In the genomic region with DNA sequence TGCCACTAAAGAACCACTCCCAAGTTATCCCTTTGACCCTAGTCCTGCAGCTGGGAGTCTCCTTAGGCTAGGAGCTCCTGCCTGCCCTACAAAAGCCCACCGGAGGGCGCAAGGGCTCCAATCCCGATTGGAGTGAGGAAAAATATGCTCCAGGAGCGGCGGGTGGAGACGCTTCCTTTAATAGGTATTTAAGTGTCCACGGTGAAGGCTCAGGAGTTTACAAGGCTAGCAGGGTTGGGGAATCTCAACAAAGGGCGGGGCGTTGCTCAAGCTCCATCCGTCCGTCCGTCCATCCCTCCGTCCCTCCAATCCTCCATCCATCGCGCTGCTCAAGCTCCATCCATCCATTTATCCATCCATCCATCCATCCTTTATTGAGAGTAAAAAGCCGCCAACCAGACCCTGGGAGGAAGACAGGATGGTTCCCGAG, we compare ENCODE assay signal across 2 cellular contexts.
TF ChIP-seq lines count a peak whose summit lies in the region.

No MANE protein-coding gene starts in this region.

TF ChIP-seq in SK-N-SH treated with all-trans-retinoic acid at 6 μM for 48 hours, 23 proteins besides CTCF, POLR2A, EP300 and RAD21:
- TF ChIP-seq, protein P1, sequence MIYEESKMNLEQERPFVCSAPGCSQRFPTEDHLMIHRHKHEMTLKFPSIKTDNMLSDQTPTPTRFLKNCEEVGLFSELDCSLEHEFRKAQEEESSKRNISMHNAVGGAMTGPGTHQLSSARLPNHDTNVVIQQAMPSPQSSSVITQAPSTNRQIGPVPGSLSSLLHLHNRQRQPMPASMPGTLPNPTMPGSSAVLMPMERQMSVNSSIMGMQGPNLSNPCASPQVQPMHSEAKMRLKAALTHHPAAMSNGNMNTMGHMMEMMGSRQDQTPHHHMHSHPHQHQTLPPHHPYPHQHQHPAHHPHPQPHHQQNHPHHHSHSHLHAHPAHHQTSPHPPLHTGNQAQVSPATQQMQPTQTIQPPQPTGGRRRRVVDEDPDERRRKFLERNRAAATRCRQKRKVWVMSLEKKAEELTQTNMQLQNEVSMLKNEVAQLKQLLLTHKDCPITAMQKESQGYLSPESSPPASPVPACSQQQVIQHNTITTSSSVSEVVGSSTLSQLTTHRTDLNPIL (CRISPR knock-in tag; IDR thresholded peaks at IDR 0.05; ENCODE audit: low read depth) = no peak
- TF ChIP-seq PPARA (CRISPR knock-in tag; IDR thresholded peaks at IDR 0.05; ENCODE audit: borderline replicate concordance) (no peak), BACH2 (CRISPR knock-in tag; IDR thresholded peaks at IDR 0.05; ENCODE audit: borderline replicate concordance) (no peak), TOX (CRISPR knock-in tag; IDR thresholded peaks at IDR 0.05; ENCODE audit: borderline replicate concordance) (no peak), ZFP30 (CRISPR knock-in tag; IDR thresholded peaks at IDR 0.05) (no peak), TCF4 (CRISPR knock-in tag; IDR thresholded peaks at IDR 0.05; ENCODE audit: borderline replicate concordance) (no peak), ZFP3 (CRISPR knock-in tag; IDR thresholded peaks at IDR 0.05) (no peak), OSR1 (CRISPR knock-in tag; IDR thresholded peaks at IDR 0.05) (no peak)
- TF ChIP-seq, protein P2, sequence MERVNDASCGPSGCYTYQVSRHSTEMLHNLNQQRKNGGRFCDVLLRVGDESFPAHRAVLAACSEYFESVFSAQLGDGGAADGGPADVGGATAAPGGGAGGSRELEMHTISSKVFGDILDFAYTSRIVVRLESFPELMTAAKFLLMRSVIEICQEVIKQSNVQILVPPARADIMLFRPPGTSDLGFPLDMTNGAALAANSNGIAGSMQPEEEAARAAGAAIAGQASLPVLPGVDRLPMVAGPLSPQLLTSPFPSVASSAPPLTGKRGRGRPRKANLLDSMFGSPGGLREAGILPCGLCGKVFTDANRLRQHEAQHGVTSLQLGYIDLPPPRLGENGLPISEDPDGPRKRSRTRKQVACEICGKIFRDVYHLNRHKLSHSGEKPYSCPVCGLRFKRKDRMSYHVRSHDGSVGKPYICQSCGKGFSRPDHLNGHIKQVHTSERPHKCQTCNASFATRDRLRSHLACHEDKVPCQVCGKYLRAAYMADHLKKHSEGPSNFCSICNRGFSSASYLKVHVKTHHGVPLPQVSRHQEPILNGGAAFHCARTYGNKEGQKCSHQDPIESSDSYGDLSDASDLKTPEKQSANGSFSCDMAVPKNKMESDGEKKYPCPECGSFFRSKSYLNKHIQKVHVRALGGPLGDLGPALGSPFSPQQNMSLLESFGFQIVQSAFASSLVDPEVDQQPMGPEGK (CRISPR knock-in tag; IDR thresholded peaks at IDR 0.05; ENCODE audit: borderline replicate concordance) = no peak
- TF ChIP-seq, protein P3, sequence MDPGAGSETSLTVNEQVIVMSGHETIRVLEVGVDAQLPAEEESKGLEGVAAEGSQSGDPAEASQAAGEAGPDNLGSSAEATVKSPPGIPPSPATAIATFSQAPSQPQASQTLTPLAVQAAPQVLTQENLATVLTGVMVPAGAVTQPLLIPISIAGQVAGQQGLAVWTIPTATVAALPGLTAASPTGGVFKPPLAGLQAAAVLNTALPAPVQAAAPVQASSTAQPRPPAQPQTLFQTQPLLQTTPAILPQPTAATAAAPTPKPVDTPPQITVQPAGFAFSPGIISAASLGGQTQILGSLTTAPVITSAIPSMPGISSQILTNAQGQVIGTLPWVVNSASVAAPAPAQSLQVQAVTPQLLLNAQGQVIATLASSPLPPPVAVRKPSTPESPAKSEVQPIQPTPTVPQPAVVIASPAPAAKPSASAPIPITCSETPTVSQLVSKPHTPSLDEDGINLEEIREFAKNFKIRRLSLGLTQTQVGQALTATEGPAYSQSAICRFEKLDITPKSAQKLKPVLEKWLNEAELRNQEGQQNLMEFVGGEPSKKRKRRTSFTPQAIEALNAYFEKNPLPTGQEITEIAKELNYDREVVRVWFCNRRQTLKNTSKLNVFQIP (CRISPR knock-in tag; IDR thresholded peaks at IDR 0.05; ENCODE audit: borderline replicate concordance, low read depth) = no peak
TF ChIP-seq in SK-N-SH treated with all-trans-retinoic acid at 6 μM for 48 hours: peak in this region for 0.

TF ChIP-seq in HepG2, 621 proteins besides CTCF, POLR2A, EP300 and RAD21 (continues in another document):
- TF ChIP-seq, protein P4, sequence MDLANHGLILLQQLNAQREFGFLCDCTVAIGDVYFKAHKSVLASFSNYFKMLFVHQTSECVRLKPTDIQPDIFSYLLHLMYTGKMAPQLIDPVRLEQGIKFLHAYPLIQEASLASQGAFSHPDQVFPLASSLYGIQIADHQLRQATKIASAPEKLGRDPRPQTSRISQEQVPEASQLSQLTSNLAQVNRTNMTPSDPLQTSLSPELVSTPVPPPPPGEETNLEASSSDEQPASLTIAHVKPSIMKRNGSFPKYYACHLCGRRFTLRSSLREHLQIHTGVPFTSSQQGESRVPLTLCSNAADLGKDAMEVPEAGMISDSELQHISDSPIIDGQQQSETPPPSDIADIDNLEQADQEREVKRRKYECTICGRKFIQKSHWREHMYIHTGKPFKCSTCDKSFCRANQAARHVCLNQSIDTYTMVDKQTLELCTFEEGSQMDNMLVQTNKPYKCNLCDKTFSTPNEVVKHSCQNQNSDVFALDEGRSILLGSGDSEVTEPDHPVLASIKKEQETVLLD (CRISPR knock-in tag; IDR thresholded peaks at IDR 0.05; ENCODE audit: low read depth) = no peak
- TF ChIP-seq BRCA1 (CRISPR knock-in tag; IDR thresholded peaks at IDR 0.05) (no peak), CC2D1A (CRISPR knock-in tag; IDR thresholded peaks at IDR 0.05) (no peak), TMF1 (CRISPR knock-in tag; IDR thresholded peaks at IDR 0.05; ENCODE audit: low read depth) (no peak), KLF13 (CRISPR knock-in tag; IDR thresholded peaks at IDR 0.05) (no peak), ZC3H4 (CRISPR knock-in tag; IDR thresholded peaks at IDR 0.05; ENCODE audit: borderline replicate concordance) (no peak)
- TF ChIP-seq, protein P5, sequence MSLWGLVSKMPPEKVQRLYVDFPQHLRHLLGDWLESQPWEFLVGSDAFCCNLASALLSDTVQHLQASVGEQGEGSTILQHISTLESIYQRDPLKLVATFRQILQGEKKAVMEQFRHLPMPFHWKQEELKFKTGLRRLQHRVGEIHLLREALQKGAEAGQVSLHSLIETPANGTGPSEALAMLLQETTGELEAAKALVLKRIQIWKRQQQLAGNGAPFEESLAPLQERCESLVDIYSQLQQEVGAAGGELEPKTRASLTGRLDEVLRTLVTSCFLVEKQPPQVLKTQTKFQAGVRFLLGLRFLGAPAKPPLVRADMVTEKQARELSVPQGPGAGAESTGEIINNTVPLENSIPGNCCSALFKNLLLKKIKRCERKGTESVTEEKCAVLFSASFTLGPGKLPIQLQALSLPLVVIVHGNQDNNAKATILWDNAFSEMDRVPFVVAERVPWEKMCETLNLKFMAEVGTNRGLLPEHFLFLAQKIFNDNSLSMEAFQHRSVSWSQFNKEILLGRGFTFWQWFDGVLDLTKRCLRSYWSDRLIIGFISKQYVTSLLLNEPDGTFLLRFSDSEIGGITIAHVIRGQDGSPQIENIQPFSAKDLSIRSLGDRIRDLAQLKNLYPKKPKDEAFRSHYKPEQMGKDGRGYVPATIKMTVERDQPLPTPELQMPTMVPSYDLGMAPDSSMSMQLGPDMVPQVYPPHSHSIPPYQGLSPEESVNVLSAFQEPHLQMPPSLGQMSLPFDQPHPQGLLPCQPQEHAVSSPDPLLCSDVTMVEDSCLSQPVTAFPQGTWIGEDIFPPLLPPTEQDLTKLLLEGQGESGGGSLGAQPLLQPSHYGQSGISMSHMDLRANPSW (CRISPR knock-in tag; IDR thresholded peaks at IDR 0.05; ENCODE audit: borderline replicate concordance) = no peak
- TF ChIP-seq, protein P6, sequence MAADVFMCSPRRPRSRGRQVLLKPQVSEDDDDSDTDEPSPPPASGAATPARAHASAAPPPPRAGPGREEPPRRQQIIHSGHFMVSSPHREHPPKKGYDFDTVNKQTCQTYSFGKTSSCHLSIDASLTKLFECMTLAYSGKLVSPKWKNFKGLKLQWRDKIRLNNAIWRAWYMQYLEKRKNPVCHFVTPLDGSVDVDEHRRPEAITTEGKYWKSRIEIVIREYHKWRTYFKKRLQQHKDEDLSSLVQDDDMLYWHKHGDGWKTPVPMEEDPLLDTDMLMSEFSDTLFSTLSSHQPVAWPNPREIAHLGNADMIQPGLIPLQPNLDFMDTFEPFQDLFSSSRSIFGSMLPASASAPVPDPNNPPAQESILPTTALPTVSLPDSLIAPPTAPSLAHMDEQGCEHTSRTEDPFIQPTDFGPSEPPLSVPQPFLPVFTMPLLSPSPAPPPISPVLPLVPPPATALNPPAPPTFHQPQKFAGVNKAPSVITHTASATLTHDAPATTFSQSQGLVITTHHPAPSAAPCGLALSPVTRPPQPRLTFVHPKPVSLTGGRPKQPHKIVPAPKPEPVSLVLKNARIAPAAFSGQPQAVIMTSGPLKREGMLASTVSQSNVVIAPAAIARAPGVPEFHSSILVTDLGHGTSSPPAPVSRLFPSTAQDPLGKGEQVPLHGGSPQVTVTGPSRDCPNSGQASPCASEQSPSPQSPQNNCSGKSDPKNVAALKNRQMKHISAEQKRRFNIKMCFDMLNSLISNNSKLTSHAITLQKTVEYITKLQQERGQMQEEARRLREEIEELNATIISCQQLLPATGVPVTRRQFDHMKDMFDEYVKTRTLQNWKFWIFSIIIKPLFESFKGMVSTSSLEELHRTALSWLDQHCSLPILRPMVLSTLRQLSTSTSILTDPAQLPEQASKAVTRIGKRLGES (CRISPR knock-in tag; IDR thresholded peaks at IDR 0.05; ENCODE audit: borderline replicate concordance) = no peak
- TF ChIP-seq, protein P7, sequence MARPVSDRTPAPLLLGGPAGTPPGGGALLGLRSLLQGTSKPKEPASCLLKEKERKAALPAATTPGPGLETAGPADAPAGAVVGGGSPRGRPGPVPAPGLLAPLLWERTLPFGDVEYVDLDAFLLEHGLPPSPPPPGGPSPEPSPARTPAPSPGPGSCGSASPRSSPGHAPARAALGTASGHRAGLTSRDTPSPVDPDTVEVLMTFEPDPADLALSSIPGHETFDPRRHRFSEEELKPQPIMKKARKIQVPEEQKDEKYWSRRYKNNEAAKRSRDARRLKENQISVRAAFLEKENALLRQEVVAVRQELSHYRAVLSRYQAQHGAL (CRISPR knock-in tag; IDR thresholded peaks at IDR 0.05; ENCODE audit: not compliant biosample characterization) = no peak
- TF ChIP-seq, protein P8, sequence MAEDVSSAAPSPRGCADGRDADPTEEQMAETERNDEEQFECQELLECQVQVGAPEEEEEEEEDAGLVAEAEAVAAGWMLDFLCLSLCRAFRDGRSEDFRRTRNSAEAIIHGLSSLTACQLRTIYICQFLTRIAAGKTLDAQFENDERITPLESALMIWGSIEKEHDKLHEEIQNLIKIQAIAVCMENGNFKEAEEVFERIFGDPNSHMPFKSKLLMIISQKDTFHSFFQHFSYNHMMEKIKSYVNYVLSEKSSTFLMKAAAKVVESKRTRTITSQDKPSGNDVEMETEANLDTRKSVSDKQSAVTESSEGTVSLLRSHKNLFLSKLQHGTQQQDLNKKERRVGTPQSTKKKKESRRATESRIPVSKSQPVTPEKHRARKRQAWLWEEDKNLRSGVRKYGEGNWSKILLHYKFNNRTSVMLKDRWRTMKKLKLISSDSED (CRISPR knock-in tag; IDR thresholded peaks at IDR 0.05) = no peak
- TF ChIP-seq, protein P9, sequence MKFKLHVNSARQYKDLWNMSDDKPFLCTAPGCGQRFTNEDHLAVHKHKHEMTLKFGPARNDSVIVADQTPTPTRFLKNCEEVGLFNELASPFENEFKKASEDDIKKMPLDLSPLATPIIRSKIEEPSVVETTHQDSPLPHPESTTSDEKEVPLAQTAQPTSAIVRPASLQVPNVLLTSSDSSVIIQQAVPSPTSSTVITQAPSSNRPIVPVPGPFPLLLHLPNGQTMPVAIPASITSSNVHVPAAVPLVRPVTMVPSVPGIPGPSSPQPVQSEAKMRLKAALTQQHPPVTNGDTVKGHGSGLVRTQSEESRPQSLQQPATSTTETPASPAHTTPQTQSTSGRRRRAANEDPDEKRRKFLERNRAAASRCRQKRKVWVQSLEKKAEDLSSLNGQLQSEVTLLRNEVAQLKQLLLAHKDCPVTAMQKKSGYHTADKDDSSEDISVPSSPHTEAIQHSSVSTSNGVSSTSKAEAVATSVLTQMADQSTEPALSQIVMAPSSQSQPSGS (CRISPR knock-in tag; IDR thresholded peaks at IDR 0.05) = peak; percentile 37; the same call in 1 of the 2 replicates
- TF ChIP-seq, protein P10, sequence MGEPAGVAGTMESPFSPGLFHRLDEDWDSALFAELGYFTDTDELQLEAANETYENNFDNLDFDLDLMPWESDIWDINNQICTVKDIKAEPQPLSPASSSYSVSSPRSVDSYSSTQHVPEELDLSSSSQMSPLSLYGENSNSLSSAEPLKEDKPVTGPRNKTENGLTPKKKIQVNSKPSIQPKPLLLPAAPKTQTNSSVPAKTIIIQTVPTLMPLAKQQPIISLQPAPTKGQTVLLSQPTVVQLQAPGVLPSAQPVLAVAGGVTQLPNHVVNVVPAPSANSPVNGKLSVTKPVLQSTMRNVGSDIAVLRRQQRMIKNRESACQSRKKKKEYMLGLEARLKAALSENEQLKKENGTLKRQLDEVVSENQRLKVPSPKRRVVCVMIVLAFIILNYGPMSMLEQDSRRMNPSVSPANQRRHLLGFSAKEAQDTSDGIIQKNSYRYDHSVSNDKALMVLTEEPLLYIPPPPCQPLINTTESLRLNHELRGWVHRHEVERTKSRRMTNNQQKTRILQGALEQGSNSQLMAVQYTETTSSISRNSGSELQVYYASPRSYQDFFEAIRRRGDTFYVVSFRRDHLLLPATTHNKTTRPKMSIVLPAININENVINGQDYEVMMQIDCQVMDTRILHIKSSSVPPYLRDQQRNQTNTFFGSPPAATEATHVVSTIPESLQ (CRISPR knock-in tag; conservative IDR thresholded peaks at IDR 0.05) = no peak
- TF ChIP-seq, protein P2 (CRISPR knock-in tag; IDR thresholded peaks at IDR 0.05) = no peak
